Comparison of ENCODE assay signal across 8 cellular contexts in the genomic region with DNA sequence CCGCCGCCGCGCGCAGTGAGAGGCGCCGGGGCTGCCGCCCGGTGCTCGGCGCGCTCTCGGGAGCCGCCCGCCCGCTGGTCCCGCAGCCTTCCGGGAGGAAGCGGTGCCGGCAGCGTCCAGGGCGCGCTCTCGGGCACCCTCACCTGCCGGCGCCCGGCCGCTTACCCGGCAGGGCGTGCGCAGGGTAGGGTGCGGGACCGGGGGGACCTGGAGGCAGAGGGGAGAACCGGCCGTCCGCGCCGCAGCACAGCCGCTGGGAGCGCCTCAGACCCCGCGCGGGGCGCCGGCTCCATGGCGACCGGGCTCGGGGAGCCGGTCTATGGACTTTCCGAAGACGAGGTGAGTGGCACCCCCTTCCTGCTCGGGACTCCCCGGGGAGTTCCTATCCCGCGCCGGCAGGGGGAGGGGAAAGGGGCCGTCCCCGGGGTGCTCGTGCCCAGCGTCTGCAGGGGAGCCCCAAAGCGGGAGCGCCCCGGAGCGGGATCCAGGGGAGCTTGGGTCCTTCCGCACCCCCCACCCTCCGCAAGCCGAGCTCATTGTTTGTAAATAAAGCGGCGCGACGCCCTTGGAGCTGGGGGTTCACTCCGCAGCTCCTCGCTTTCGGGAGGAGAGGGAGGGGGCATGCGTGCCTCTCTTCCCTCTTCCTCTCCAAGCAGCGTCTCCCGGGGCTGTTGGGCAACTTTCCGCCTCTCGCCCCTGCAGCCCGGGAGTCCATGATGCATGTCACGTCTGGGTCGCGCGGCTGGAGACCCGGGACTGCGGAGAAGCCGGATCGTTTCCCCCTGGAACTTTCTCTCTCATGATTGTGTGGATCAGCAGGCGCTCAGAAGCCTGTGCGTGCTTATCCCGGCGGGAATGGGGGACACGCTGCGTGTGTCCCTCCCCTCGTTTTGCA. TPM values are rescaled to one million over a fixed set of nuclear protein-coding genes. Genes with fewer than 3 reads are reported as not detected.
A peak's percentile ranks its signal among the peaks of the same experiment; 100 is the strongest.
DNase-seq lines count a peak whose midpoint lies in the region; ATAC-seq lines count a peak whose summit lies in the region.

No MANE protein-coding gene starts in this region.

- H3K36me3 ChIP-seq in ectodermal cell (ENCODE audit: control insufficient read depth, insufficient read depth, low read length) (no peaks in the 10 kb centered on the region), mesodermal cell (ENCODE audit: control insufficient read depth, insufficient read depth, low read length) (no peaks in the 10 kb centered on the region)

- DNase-seq in NCI-H1417 (lab: John Stamatoyannopoulos, UW) (peak; percentile 36 to 96 (median 91)), NCI-H1417 treated with DMSO at 0.1 percent for 48 hours (lab: John Stamatoyannopoulos, UW) (no peak), NCI-H1092 (lab: John Stamatoyannopoulos, UW) (peak; percentile 18)
- peak; percentile 21 to 26 for DNase-seq in activated CD4-positive, alpha-beta T cell treated with anti-CD3 and anti-CD28 coated beads, Interleukin-2, amount 50 U/mL, for 4 hours
- DNase-seq in stimulated activated CD8-positive, alpha-beta memory T cell treated with anti-CD3 and anti-CD28 coated beads, Interleukin-4, amount 100 ng/mL, for 48 hours = peak; percentile 59

- ATAC-seq in HG02588 (IDR thresholded peaks at IDR 0.05; ENCODE audit: unreplicated experiment) = peak; percentile 35

- H3K4me3 ChIP-seq in ectodermal cell (ENCODE audit: insufficient read depth, low read depth, low read length) (peak overlapping the region; percentile 74), mesodermal cell (ENCODE audit: extremely low read depth, insufficient read depth, low read length, poor library complexity, severe bottlenecking) (peak overlapping the region; percentile 76)

- 0% methylated on average over 95 of the region's 95 CpGs for WGBS in ectodermal cell, 2 experiments
- 0% methylated on average over 29 to 74 of the region's 95 CpGs for WGBS in mesodermal cell (ENCODE audit: insufficient coverage in 2 of 2), 2 experiments

- H3K27me3 ChIP-seq in ectodermal cell (ENCODE audit: control insufficient read depth, insufficient read depth, low read length, poor library complexity, severe bottlenecking) = peaks cover 10% of the 10 kb centered on the region

- H3K9me3 ChIP-seq in ectodermal cell (ENCODE audit: control insufficient read depth, low read length) = no peaks in the 10 kb centered on the region
- H3K9me3 ChIP-seq in mesodermal cell (ENCODE audit: control insufficient read depth, low read length) = no peaks in the 10 kb centered on the region

- H3K4me1 ChIP-seq in ectodermal cell (ENCODE audit: control insufficient read depth, insufficient read depth, low read length) = peaks cover 8% of the 10 kb centered on the region
- peaks cover 17% of the 10 kb centered on the region for H3K4me1 ChIP-seq in mesodermal cell (ENCODE audit: control insufficient read depth, insufficient read depth, low read length, poor library complexity, severe bottlenecking)

- H3K27ac ChIP-seq in ectodermal cell (ENCODE audit: insufficient read depth, low read depth, low read length, poor library complexity, severe bottlenecking) = peak overlapping the region; percentile 91
- H3K27ac ChIP-seq in mesodermal cell (ENCODE audit: low read depth, low read length, severe bottlenecking) = peak overlapping the region; percentile 23

RNA-seq across cellular contexts. Expression of a gene that starts 0.6 kb away (rescaled TPM):
- polyA plus RNA-seq in ectodermal cell (2013, experiment 1 of 4) = 33.9 TPM
- 39.1 TPM for polyA plus RNA-seq in ectodermal cell (2013, experiment 2 of 4)
- 37.8 TPM for polyA plus RNA-seq in ectodermal cell (2013, experiment 3 of 4)
- 32.3 TPM for polyA plus RNA-seq in ectodermal cell (2013, experiment 4 of 4)
- polyA plus RNA-seq in mesodermal cell (2013, experiment 1 of 2) = 18.2 TPM
- 16.2 TPM for polyA plus RNA-seq in mesodermal cell (2013, experiment 2 of 2)
